Comparison of ENCODE assay signal across 31 cellular contexts in the genomic region with DNA sequence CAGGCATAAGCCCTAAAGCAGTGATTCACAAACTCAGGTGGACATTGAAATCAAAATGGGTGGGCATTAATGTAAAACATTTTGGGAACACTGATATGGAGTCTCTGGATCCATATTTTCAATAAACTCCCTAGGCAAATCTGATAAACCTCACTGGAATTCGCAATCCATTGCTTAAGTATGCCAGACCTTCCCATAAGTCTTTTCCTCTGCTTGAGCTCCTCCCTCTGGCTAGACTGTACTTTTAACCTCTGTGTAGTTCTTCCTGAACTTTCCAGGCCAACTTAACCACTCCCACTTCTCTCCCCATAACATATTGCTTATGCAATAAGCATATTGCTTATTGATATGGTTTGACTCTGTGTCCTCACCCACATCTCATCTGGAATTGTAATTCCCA.
DNase-seq lines count a peak whose midpoint lies in the region; ATAC-seq and TF ChIP-seq lines count a peak whose summit lies in the region.
"Had no signal": no experiment of that assay in that cellular context is flagged by ENCODE, and none has a peak within 500 bp of the region (broad histone marks: within the 10 kb centered on the region; RNA-seq: fewer than 3 reads in every experiment).

No MANE protein-coding gene starts in this region.

- H3K27ac Mint-ChIP-seq in Caco-2 (ENCODE audit: unreplicated experiment) (peak overlapping the region; percentile 21), mesothelial cell of epicardium (peak overlapping the region; percentile 38)
- H3K27ac Mint-ChIP-seq in activated naive CD8-positive, alpha-beta T cell treated with anti-CD3 and anti-CD28 coated beads, Interleukin-2, amount 50 U/mL, for 24 hours, result no peak overlapping the region
- H3K27ac Mint-ChIP-seq in naive thymus-derived CD8-positive, alpha-beta T cell, result peak overlapping the region in 1 of 10 donors; percentile 45
- H3K27ac Mint-ChIP-seq: activated CD8-positive, alpha-beta T cell treated with anti-CD3 and anti-CD28 coated beads, Interleukin-2, amount 10 ng/mL, durations not matched to agents 7 days and 5 days; activated T-helper 17 cell treated with anti-CD3 and anti-CD28 coated beads, Interleukin-2, amount 50 U/mL, for 72 hours; CD4-positive, alpha-beta memory T cell had no signal

- no peaks in the 10 kb centered on the region for H3K4me1 ChIP-seq in Caco-2
- no peaks in the 10 kb centered on the region for H3K4me1 ChIP-seq in Karpas-422 (ENCODE audit: low read length)
- H3K4me1 ChIP-seq: A549, testis had no signal

- H3K27ac ChIP-seq in SK-N-MC (peak overlapping the region; percentile 87), epithelial cell of prostate (peak overlapping the region; percentile 65), Karpas-422 (ENCODE audit: low read length) (no peak overlapping the region)
- H3K27ac ChIP-seq: A549, cardiac muscle cell, KMS-11, ovary, testis, VCaP had no signal

- no peak overlapping the region for H3K4me3 Mint-ChIP-seq in Caco-2 (ENCODE audit: unreplicated experiment)
- no peak overlapping the region for H3K4me3 Mint-ChIP-seq in mesothelial cell of epicardium
- no peak overlapping the region for H3K4me3 Mint-ChIP-seq in activated naive CD8-positive, alpha-beta T cell treated with anti-CD3 and anti-CD28 coated beads, Interleukin-2, amount 50 U/mL, for 24 hours
- no peak overlapping the region for H3K4me3 Mint-ChIP-seq in naive thymus-derived CD8-positive, alpha-beta T cell
- H3K4me3 Mint-ChIP-seq: activated CD8-positive, alpha-beta T cell treated with anti-CD3 and anti-CD28 coated beads, Interleukin-2, amount 10 ng/mL, durations not matched to agents 7 days and 5 days; activated T-helper 17 cell treated with anti-CD3 and anti-CD28 coated beads, Interleukin-2, amount 50 U/mL, for 72 hours; CD4-positive, alpha-beta memory T cell had no signal

- no TSS peak for BruUV-seq in Caco-2 (replicated peaks; lab: Mats Ljungman, UMichigan)

- H4K20me1 ChIP-seq in Karpas-422 (ENCODE audit: insufficient read depth, low read depth, low read length), result no peaks in the 10 kb centered on the region

- CTCF ChIA-PET in Caco-2 (lab: Charles Lee), result no interaction called here

- H3K36me3 ChIP-seq in Caco-2 (ENCODE audit: control insufficient read depth, insufficient read depth, low read length) (no peaks in the 10 kb centered on the region), SK-N-MC (ENCODE audit: insufficient read depth, low read length) (no peaks in the 10 kb centered on the region), Karpas-422 (ENCODE audit: insufficient read depth, low read length) (no peaks in the 10 kb centered on the region)
- H3K36me3 ChIP-seq: cardiac muscle cell, ovary had no signal

- TF ChIP-seq CTCF in Caco-2 (IDR thresholded peaks at IDR 0.05; ENCODE audit: insufficient read depth in 1 of 2, low read depth in 1 of 2, low read length in 1 of 2, severe bottlenecking in 1 of 2, unreplicated experiment in 1 of 2) (no peak), mesothelial cell of epicardium (IDR thresholded peaks at IDR 0.05; ENCODE audit: unreplicated experiment) (no peak)

- no peak for ATAC-seq in activated naive CD8-positive, alpha-beta T cell treated with anti-CD3 and anti-CD28 coated beads, Interleukin-2, amount 50 U/mL, for 24 hours
- ATAC-seq in naive thymus-derived CD8-positive, alpha-beta T cell, result no peak
- ATAC-seq: A549; activated CD8-positive, alpha-beta T cell treated with anti-CD3 and anti-CD28 coated beads, Interleukin-2, amount 10 ng/mL, durations not matched to agents 7 days and 5 days; activated T-helper 17 cell treated with anti-CD3 and anti-CD28 coated beads, Interleukin-2, amount 50 U/mL, for 72 hours; left ventricle myocardium superior; Panc1; stimulated activated naive CD8-positive, alpha-beta T cell treated with anti-CD3 and anti-CD28 coated beads, Interleukin-15, Interleukin-2, amounts not matched to agents 100 U/mL and 50 U/mL, for 24 hours had no signal

- H3K27me3 Mint-ChIP-seq in Caco-2 (ENCODE audit: insufficient read depth, unreplicated experiment), result no peaks in the 10 kb centered on the region
- H3K27me3 Mint-ChIP-seq in mesothelial cell of epicardium (ENCODE audit: low read depth), result no peaks in the 10 kb centered on the region
- H3K27me3 Mint-ChIP-seq in activated naive CD8-positive, alpha-beta T cell treated with anti-CD3 and anti-CD28 coated beads, Interleukin-2, amount 50 U/mL, for 24 hours, result no peaks in the 10 kb centered on the region
- no peaks in the 10 kb centered on the region for H3K27me3 Mint-ChIP-seq in naive thymus-derived CD8-positive, alpha-beta T cell
- H3K27me3 Mint-ChIP-seq: activated T-helper 17 cell treated with anti-CD3 and anti-CD28 coated beads, Interleukin-2, amount 50 U/mL, for 72 hours; CD4-positive, alpha-beta memory T cell had no signal

- POLR2A ChIA-PET in Caco-2 (lab: Charles Lee), result no interaction called here
- POLR2A ChIA-PET in naive thymus-derived CD8-positive, alpha-beta T cell (lab: Charles Lee), result no interaction called here

- no peaks in the 10 kb centered on the region for H3K79me2 ChIP-seq in Karpas-422 (ENCODE audit: low read length)

- H3K9me3 ChIP-seq in Caco-2, result no peaks in the 10 kb centered on the region
- no peaks in the 10 kb centered on the region for H3K9me3 ChIP-seq in SK-N-MC (ENCODE audit: low read depth, low read length)
- H3K9me3 ChIP-seq in Karpas-422 (ENCODE audit: low read length), result no peaks in the 10 kb centered on the region; the same call in 1 of the 2 replicates
- H3K9me3 ChIP-seq: A549, ovary, testis had no signal

- intact Hi-C loops in Caco-2 (cut with micrococcal nuclease; ENCODE audit: unreplicated experiment), result loop anchor here (10.0 kb wide), 1 partner anchor 93 kb away; no protein-coding TSS in a partner anchor

- H3K4me1 Mint-ChIP-seq in Caco-2 (ENCODE audit: low read depth, unreplicated experiment), result no peaks in the 10 kb centered on the region
- H3K4me1 Mint-ChIP-seq in mesothelial cell of epicardium, result peaks cover 15% of the 10 kb centered on the region
- H3K4me1 Mint-ChIP-seq in activated naive CD8-positive, alpha-beta T cell treated with anti-CD3 and anti-CD28 coated beads, Interleukin-2, amount 50 U/mL, for 24 hours, result no peaks in the 10 kb centered on the region
- no peaks in the 10 kb centered on the region for H3K4me1 Mint-ChIP-seq in naive thymus-derived CD8-positive, alpha-beta T cell
- H3K4me1 Mint-ChIP-seq: activated T-helper 17 cell treated with anti-CD3 and anti-CD28 coated beads, Interleukin-2, amount 50 U/mL, for 72 hours; CD4-positive, alpha-beta memory T cell had no signal

- no peak overlapping the region for H2AFZ ChIP-seq in Karpas-422 (ENCODE audit: low read length)

- no peaks in the 10 kb centered on the region for H3K9me2 ChIP-seq in Karpas-422 (replicated peaks; ENCODE audit: insufficient read depth, low read length)

- H3K9me3 Mint-ChIP-seq in Caco-2 (ENCODE audit: unreplicated experiment), result no peaks in the 10 kb centered on the region
- H3K9me3 Mint-ChIP-seq in mesothelial cell of epicardium, result no peaks in the 10 kb centered on the region
- H3K9me3 Mint-ChIP-seq in activated naive CD8-positive, alpha-beta T cell treated with anti-CD3 and anti-CD28 coated beads, Interleukin-2, amount 50 U/mL, for 24 hours, result peaks cover 7% of the 10 kb centered on the region
- peaks cover 0 to 10% (median 2%) of the 10 kb centered on the region in 9 donors for H3K9me3 Mint-ChIP-seq in naive thymus-derived CD8-positive, alpha-beta T cell
- H3K9me3 Mint-ChIP-seq: activated T-helper 17 cell treated with anti-CD3 and anti-CD28 coated beads, Interleukin-2, amount 50 U/mL, for 72 hours had no signal

- H3K27me3 ChIP-seq in Caco-2 (replicated peaks; ENCODE audit: control insufficient read depth, insufficient read depth, low read length) (no peaks in the 10 kb centered on the region), Karpas-422 (ENCODE audit: low read length) (no peaks in the 10 kb centered on the region)
- H3K27me3 ChIP-seq: cardiac muscle cell, ovary, testis had no signal

- no peak for DNase-seq in Caco-2
- no peak for DNase-seq in SK-N-MC (ENCODE audit: low read depth, low spot score)
- no peak for DNase-seq in epithelial cell of prostate (ENCODE audit: low read depth, low spot score)
- no peak for DNase-seq in mesothelial cell of epicardium (ENCODE audit: low spot score in 2 of 2, unreplicated experiment in 2 of 2)
- DNase-seq in activated naive CD8-positive, alpha-beta T cell treated with anti-CD3 and anti-CD28 coated beads, Interleukin-2, amount 50 U/mL, for 24 hours, result no peak
- DNase-seq in naive thymus-derived CD8-positive, alpha-beta T cell, result no peak
- DNase-seq in NCI-H345 treated with DMSO at 0.1 percent for 48 hours (lab: John Stamatoyannopoulos, UW; ENCODE audit: unreplicated experiment), result no peak
- no peak for DNase-seq in Karpas-422
- DNase-seq: activated CD4-positive, alpha-beta T cell treated with anti-CD3 and anti-CD28 coated beads for 4 hours; activated CD8-positive, alpha-beta T cell treated with anti-CD3 and anti-CD28 coated beads, Interleukin-2, amount 10 ng/mL, durations not matched to agents 7 days and 5 days; activated naive CD4-positive, alpha-beta T cell treated with anti-CD3 and anti-CD28 coated beads, Interleukin-2, amount 50 U/mL, for 16 hours; CD4-positive, alpha-beta memory T cell; effector CD4-positive, alpha-beta T cell; H7; islet precursor cell; left ventricle myocardium superior; NCI-H1436; NCI-H2081; NCI-H345; NCI-H748 treated with DMSO at 0.1 percent for 48 hours; ovary; SHP77 treated with DMSO at 0.1 percent for 48 hours; stimulated activated naive CD8-positive, alpha-beta T cell treated with anti-CD3 and anti-CD28 coated beads, Interleukin-15, Interleukin-2, amounts not matched to agents 100 U/mL and 50 U/mL, for 24 hours; SW 1271; testis had no signal

- H3K4me3 ChIP-seq in Caco-2 (ENCODE audit: low read depth, low read length), result no peak overlapping the region
- peak overlapping the region; percentile 58; the same call in 1 of the 2 replicates for H3K4me3 ChIP-seq in SK-N-MC
- no peak overlapping the region for H3K4me3 ChIP-seq in Karpas-422 (ENCODE audit: low read length)
- H3K4me3 ChIP-seq: A549, cardiac muscle cell, ovary, testis had no signal

- no peak overlapping the region for H3K4me2 ChIP-seq in Karpas-422 (ENCODE audit: low read depth, low read length, poor library complexity, severe bottlenecking)
- H3K4me2 ChIP-seq: A549, KMS-11 had no signal

- H3K9ac ChIP-seq in SK-N-MC (ENCODE audit: insufficient read length), result peak overlapping the region; percentile 54
- H3K9ac ChIP-seq in Karpas-422 (ENCODE audit: low read length), result no peak overlapping the region
- H3K9ac ChIP-seq: KMS-11 had no signal

- H3K36me3 Mint-ChIP-seq in Caco-2 (ENCODE audit: insufficient read depth, unreplicated experiment) (no peaks in the 10 kb centered on the region), mesothelial cell of epicardium (no peaks in the 10 kb centered on the region)
- no peaks in the 10 kb centered on the region for H3K36me3 Mint-ChIP-seq in activated naive CD8-positive, alpha-beta T cell treated with anti-CD3 and anti-CD28 coated beads, Interleukin-2, amount 50 U/mL, for 24 hours (ENCODE audit: low read depth)
- H3K36me3 Mint-ChIP-seq in naive thymus-derived CD8-positive, alpha-beta T cell, result no peaks in the 10 kb centered on the region
- H3K36me3 Mint-ChIP-seq: CD4-positive, alpha-beta memory T cell had no signal
